ENCODE assay signal across 19 cellular contexts in genomic region chr1:6287029-6287428, GRCh38. TPM values are rescaled to one million over a fixed set of nuclear protein-coding genes. Genes with fewer than 3 reads are reported as not detected.
"Had no signal": no experiment of that assay in that cellular context is flagged by ENCODE, and none has a peak within 500 bp of the region (broad histone marks: within the 10 kb centered on the region; RNA-seq: fewer than 3 reads in every experiment).

No MANE protein-coding gene starts in this region.

- H3K27me3 ChIP-seq: body of pancreas, colonic mucosa, sigmoid colon, SJSA1, tibial artery had no signal

- H3K4me1 ChIP-seq: SJSA1 had no signal

- ATAC-seq: activated naive CD4-positive, alpha-beta T cell treated with anti-CD3 and anti-CD28 coated beads, Interleukin-2, amount 50 U/mL, for 72 hours; body of pancreas; naive thymus-derived CD4-positive, alpha-beta T cell; stimulated activated effector memory CD8-positive, alpha-beta T cell treated with anti-CD3 and anti-CD28 coated beads, Interleukin-12 subunit alpha, Interleukin-12 subunit beta, amount 100 ng/mL, for 72 hours had no signal

- H3K9me3 ChIP-seq: body of pancreas, colonic mucosa, sigmoid colon, SJSA1, tibial artery had no signal

- DNase-seq: activated CD4-positive, alpha-beta T cell treated with anti-CD3 and anti-CD28 coated beads for 1 hour; activated CD4-positive, alpha-beta T cell treated with anti-CD3 and anti-CD28 coated beads, Interleukin-2, amount 50 U/mL, for 4 hours; activated gamma-delta T cell treated with Interleukin-2 at 50 U/mL for 16 hours; central memory CD4-positive, alpha-beta T cell; colonic mucosa; foreskin melanocyte; left ventricle myocardium superior; naive thymus-derived CD4-positive, alpha-beta T cell; sigmoid colon; stimulated activated CD4-positive, alpha-beta T cell treated with anti-CD3 and anti-CD28 coated beads, Interleukin-4, amount 100 ng/mL, for 24 hours had no signal

- H3K36me3 ChIP-seq: colonic mucosa, sigmoid colon, SJSA1 had no signal

- H3K27ac ChIP-seq: body of pancreas, colonic mucosa, sigmoid colon, SJSA1, VCaP had no signal

- H3K4me3 ChIP-seq: body of pancreas, colonic mucosa, sigmoid colon, SJSA1 had no signal

RNA-seq across cellular contexts. Expression of gene HES3, which starts 43.0 kb away (rescaled TPM):
- total RNA-seq: activated CD8-positive, alpha-beta memory T cell treated with anti-CD3 and anti-CD28 coated beads for 36 hours; activated naive CD4-positive, alpha-beta T cell treated with anti-CD3 and anti-CD28 coated beads, Interleukin-2, amount 50 U/mL, for 72 hours; body of pancreas; colonic mucosa; epithelial cell of proximal tubule; left ventricle myocardium superior; mucosa of gallbladder; naive thymus-derived CD4-positive, alpha-beta T cell; sigmoid colon; SJSA1 had no signal
